ENCODE assay signal across 8 cellular contexts in genomic region chr12:95790025-95790911, GRCh38. TPM values are rescaled to one million over a fixed set of nuclear protein-coding genes. Genes with fewer than 3 reads are reported as not detected.
DNase-seq lines count a peak whose midpoint lies in the region; ATAC-seq, FAIRE-seq and TF ChIP-seq lines count a peak whose summit lies in the region.

Gene NTN4 (minus strand): TSS chr12:95790764. CDS start chr12:95790309, 455 bp downstream.

- peak within 1 kb of the TSS; percentile 75 to 84 (median 82) for H3K4me3 ChIP-seq in HepG2 (replicated peaks in 1 of 3; ENCODE audit: insufficient read depth in 1 of 3, low read depth in 2 of 3, low read length in 3 of 3)

- POLR2A ChIA-PET in T-cell (lab: Charles Lee) (no interaction called here), HepG2 (lab: Yijun Ruan, JAX) (interaction anchor here (1.3 to 1.4 kb wide), 4 partner anchors 12 to 52 kb away, joined by 4 to 6 read pairs (median 6); no protein-coding TSS in a partner anchor)

- in situ Hi-C loops in HepG2 (cut with HindIII; ENCODE audit: extremely low pct_ligation_motif_present, low pct_unique_long_range_greater_than_20kb) = no loop called here

- no peak for FAIRE-seq in HepG2 (lab: Jason Lieb, UNC)

- peak within 1 kb of the TSS; percentile 56 for H3K27ac ChIP-seq in cingulate gyrus (ENCODE audit: low read depth, low read length)
- H3K27ac ChIP-seq in HepG2 (ENCODE audit: extremely low read length, insufficient read depth, low read length) = peak within 1 kb of the TSS; percentile 23

- H3K4me1 ChIP-seq in HepG2 (ENCODE audit: insufficient read depth, low read length) = peaks cover 44% of the 10 kb centered on the region

- peaks cover 52 to 59% of the 10 kb centered on the region in 2 donors for H3K27me3 Mint-ChIP-seq in T-cell

- H3K27ac Mint-ChIP-seq in T-cell = no peak within 1 kb of the TSS

- CTCF ChIA-PET in T-cell (lab: Charles Lee) (no interaction called here), HepG2 (lab: Yijun Ruan, JAX; ENCODE audit: low intra/inter-chr PET ratio, low total read pairs) (interaction anchor here (1.2 kb wide), 1 partner anchor 26 kb away, joined by 3 read pairs; no protein-coding TSS in a partner anchor)

- H3K79me2 ChIP-seq in HepG2 (ENCODE audit: insufficient read depth, low read length) = no peaks in the 10 kb centered on the region

- ATAC-seq in HG02642 (IDR thresholded peaks at IDR 0.05; ENCODE audit: poor library complexity, unreplicated experiment) (peak; percentile 79), T-cell (replicated peaks in 1 of 4) (peak; percentile 47 to 57 (median 57)), HepG2 (peak; percentile 81), GM21447 (IDR thresholded peaks at IDR 0.05; ENCODE audit: unreplicated experiment) (no peak)

- 2% methylated on average over 30 of the region's 95 CpGs for WGBS in HepG2 (ENCODE audit: low lambda C conversion rate)

- BruUV-seq in HepG2 (replicated peaks; lab: Mats Ljungman, UMichigan) = no TSS peak

- TF ChIP-seq EP300 in HepG2 (IDR thresholded peaks at IDR 0.05; ENCODE audit: low read depth in 2 of 2, low read length in 2 of 2) = no peak
- no peak for TF ChIP-seq EP300 in HepG2 (CRISPR knock-in tag; IDR thresholded peaks at IDR 0.05; ENCODE audit: borderline replicate concordance)

- H3K9me3 Mint-ChIP-seq in T-cell = no peaks in the 10 kb centered on the region

- no peaks in the 10 kb centered on the region for H3K36me3 ChIP-seq in HepG2 (replicated peaks in 1 of 2; ENCODE audit: control insufficient read depth in 1 of 2, insufficient read depth in 2 of 2, low read length in 2 of 2)

- no peak for TF ChIP-seq POLR2A in HepG2 (IDR thresholded peaks at IDR 0.05; ENCODE audit: insufficient read depth in 1 of 2, low read depth in 2 of 2, low read length in 2 of 2)

- H3K4me1 Mint-ChIP-seq in T-cell = peaks cover 15 to 22% (median 19%) of the 10 kb centered on the region in 3 donors

- TF ChIP-seq CTCF in HepG2 (CRISPR knock-in tag; IDR thresholded peaks at IDR 0.05) = no peak

- peak within 1 kb of the TSS; percentile 92 for H3K4me2 ChIP-seq in HepG2 (ENCODE audit: low read depth, low read length)

- H3K27me3 ChIP-seq in HepG2 (ENCODE audit: control insufficient read depth in 1 of 2, insufficient read depth in 2 of 2, low read length in 2 of 2) = no peaks in the 10 kb centered on the region; a peak in 1 of 5 replicates

- peak within 1 kb of the TSS; percentile 73 for H3K9ac ChIP-seq in HepG2 (ENCODE audit: insufficient read depth, low read depth, low read length)

- peak within 1 kb of the TSS; percentile 81 for H2AFZ ChIP-seq in HepG2 (ENCODE audit: low read length)

- peak; percentile 22; the same call in 1 of the 2 replicates for TF ChIP-seq RAD21 in HepG2 (CRISPR knock-in tag; IDR thresholded peaks at IDR 0.05)

- H4K20me1 ChIP-seq in HepG2 (ENCODE audit: insufficient read depth, low read length) = no peaks in the 10 kb centered on the region

- H3K4me3 Mint-ChIP-seq in T-cell = peak within 1 kb of the TSS; percentile 81 to 95 (median 82)

- DNase-seq in ELF-1 (ENCODE audit: low read depth, low spot score) (peak; percentile 34), T-cell (peak in 10 of 34 experiments; percentile 4 to 27 (median 14)), HepG2 (ENCODE audit: low spot score) (no peak), SKM-1 (lab: John Stamatoyannopoulos, UW; ENCODE audit: unreplicated experiment) (no peak)
- peak; percentile 8 for DNase-seq in stimulated activated naive CD4-positive, alpha-beta T cell treated with Interleukin-2 at 50 U/mL for 16 hours (lab: John Stamatoyannopoulos, UW)

- intact Hi-C loops in HepG2 (cut with micrococcal nuclease; ENCODE audit: unreplicated experiment) = no loop called here

- no peaks in the 10 kb centered on the region for H3K9me3 ChIP-seq in HepG2 (ENCODE audit: low read length)

- H3K36me3 Mint-ChIP-seq in T-cell = no peaks in the 10 kb centered on the region

TF ChIP-seq in HepG2, 621 proteins besides CTCF, POLR2A, EP300 and RAD21 (continues in another document):
- TF ChIP-seq MYC (CRISPR knock-in tag; IDR thresholded peaks at IDR 0.05; ENCODE audit: borderline replicate concordance) (0 out of 2 replicates have a peak, but pooled peaks have one; percentile 13), TAF1 (CRISPR knock-in tag; IDR thresholded peaks at IDR 0.05) (peak; percentile 40; the same call in 1 of the 2 replicates), KDM2A (CRISPR knock-in tag; IDR thresholded peaks at IDR 0.05; ENCODE audit: borderline replicate concordance, low read depth) (no peak), ZNF691 (CRISPR knock-in tag; IDR thresholded peaks at IDR 0.05; ENCODE audit: borderline replicate concordance, low read depth) (no peak), ZBTB4 (CRISPR knock-in tag; IDR thresholded peaks at IDR 0.05; ENCODE audit: borderline replicate concordance) (no peak), SP1 (IDR thresholded peaks at IDR 0.05) (no peak), SP1 (CRISPR knock-in tag; IDR thresholded peaks at IDR 0.05) (no peak), PBX3 (CRISPR knock-in tag; IDR thresholded peaks at IDR 0.05; ENCODE audit: borderline replicate concordance) (no peak), KDM5B (CRISPR knock-in tag; IDR thresholded peaks at IDR 0.05; ENCODE audit: borderline replicate concordance) (0 out of 2 replicates have a peak, but pooled peaks have one; percentile 9), ZSCAN22 (CRISPR knock-in tag; IDR thresholded peaks at IDR 0.05) (no peak)

RNA-seq across cellular contexts. Expression of gene NTN4, which starts in this region (rescaled TPM):
- 1 to 10 TPM in 3 of 5 donors, under 1 TPM in 2; 0.53 to 4.1 (median 1.3) TPM for total RNA-seq in T-cell
- 9.5 and 11.5 TPM in 2 replicates for total RNA-seq in HepG2 (2016; rRNA removed; fragmentation: Illumina TruSeq; extraction: Trizol)
- 1.3 and 1.5 TPM in 2 replicates for total RNA-seq in HepG2 (2016; cell fraction: cytosol; rRNA removed; fragmentation: Illumina TruSeq; extraction: Trizol; ENCODE audit: low read depth)
- total RNA-seq in HepG2 (2016; cell fraction: insoluble cytoplasmic fraction; rRNA removed; fragmentation: Illumina TruSeq; extraction: Trizol) = 8.3 and 13.6 TPM in 2 replicates
- 5.1 and 5.6 TPM in 2 replicates for total RNA-seq in HepG2 (2016; cell fraction: membrane; rRNA removed; fragmentation: Illumina TruSeq; extraction: Trizol)
- total RNA-seq in HepG2 (2016; cell fraction: nucleus; rRNA removed; fragmentation: Illumina TruSeq; extraction: Trizol) = 13.7 and 18.2 TPM in 2 replicates
- 7.8 and 9.6 TPM in 2 replicates for polyA plus RNA-seq in HepG2 (2011; rRNA removed)
- 7.1 and 7.6 TPM in 2 replicates for polyA plus RNA-seq in HepG2 (2011; cell fraction: cytosol; rRNA removed)
- polyA plus RNA-seq in HepG2 (2011; cell fraction: nucleus; rRNA removed) = 4.4 and 6.7 TPM in 2 replicates
- polyA plus RNA-seq in HepG2 (2012) = 5.3 and 6.6 TPM in 2 replicates
- polyA plus RNA-seq in HepG2 (2016; cell fraction: cytosol; fragmentation: Illumina TruSeq; extraction: Trizol; ENCODE audit: low read depth) = 1.1 and 1.3 TPM in 2 replicates
- polyA plus RNA-seq in HepG2 (2016; cell fraction: insoluble cytoplasmic fraction; fragmentation: Illumina TruSeq; extraction: Trizol; ENCODE audit: low read depth) = 8.4 and 8.8 TPM in 2 replicates
- polyA plus RNA-seq in HepG2 (2016; cell fraction: membrane; fragmentation: Illumina TruSeq; extraction: Trizol; ENCODE audit: low read depth) = 3.4 and 3.5 TPM in 2 replicates
- polyA plus RNA-seq in HepG2 (2016; cell fraction: nucleus; fragmentation: Illumina TruSeq; extraction: Trizol; ENCODE audit: insufficient read depth, low read depth) = 19.5 and 23.9 TPM in 2 replicates
- polyA minus RNA-seq in HepG2 (2011; rRNA and poly(A)+ RNA removed; ENCODE audit: low replicate concordance) = 31.5 and 36.2 TPM in 2 replicates
- polyA minus RNA-seq in HepG2 (2011; cell fraction: cytosol; rRNA and poly(A)+ RNA removed) = 6.3 and 7.2 TPM in 2 replicates
- 9.5 and 11.9 TPM in 2 replicates for polyA minus RNA-seq in HepG2 (2011; cell fraction: nucleus; rRNA and poly(A)+ RNA removed)

Comparison
In these comparisons a context has a peak if more than half of its experiments do, and no peak if none do; other contexts are left out.
1. DNase-seq: peak in ELF-1 (single experiment) and stimulated activated naive CD4-positive, alpha-beta T cell treated with Interleukin-2 at 50 U/mL for 16 hours (single experiment); none in HepG2 (single experiment) and SKM-1 (single experiment).